14 cellular contexts compared by ENCODE assay signal in the genomic region with DNA sequence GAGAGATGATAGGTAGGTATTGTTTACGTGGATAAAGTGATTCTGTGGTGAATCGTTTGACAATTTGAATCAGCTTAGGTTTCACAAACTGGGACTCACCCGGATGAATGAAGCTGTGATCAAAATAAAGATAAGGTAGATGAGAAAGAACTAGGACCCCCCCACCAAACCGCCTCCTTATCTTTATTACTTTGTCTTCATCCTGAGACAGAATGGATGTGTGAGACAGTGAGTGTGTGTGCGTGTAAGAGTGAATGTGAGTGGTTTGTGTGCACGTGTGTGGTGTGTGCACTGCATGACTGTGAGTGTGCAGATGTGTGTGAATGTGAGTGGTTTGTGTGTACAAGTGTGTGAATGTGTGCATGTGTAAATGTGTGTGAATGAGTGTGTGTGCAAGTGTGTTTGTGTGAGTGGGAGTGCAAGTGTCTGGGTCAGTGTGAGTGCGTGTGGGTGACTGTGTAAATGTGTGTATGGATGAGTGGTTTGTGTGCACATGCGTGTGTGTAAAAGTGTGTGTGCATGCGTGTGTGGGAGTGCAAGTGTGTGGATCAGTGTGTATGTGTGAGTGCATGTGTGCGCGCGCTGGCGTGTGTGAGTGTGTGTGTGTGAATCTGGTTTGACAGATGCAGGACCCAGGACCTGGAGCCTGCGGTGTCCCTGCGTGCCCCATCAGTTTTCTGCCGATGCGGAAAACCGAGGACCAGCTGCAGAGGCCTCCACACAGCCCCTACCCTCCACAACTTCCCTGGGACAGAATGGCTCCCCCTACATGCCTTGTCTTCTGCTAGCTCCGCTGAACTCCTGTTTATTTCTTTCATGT. TPM values are rescaled to one million over a fixed set of nuclear protein-coding genes. Genes with fewer than 3 reads are reported as not detected.
A peak's percentile ranks its signal among the peaks of the same experiment; 100 is the strongest.
DNase-seq lines count a peak whose midpoint lies in the region; ATAC-seq, FAIRE-seq and TF ChIP-seq lines count a peak whose summit lies in the region.
"Had no signal": no experiment of that assay in that cellular context is flagged by ENCODE, and none has a peak within 500 bp of the region (broad histone marks: within the 10 kb centered on the region; RNA-seq: fewer than 3 reads in every experiment).

No MANE protein-coding gene starts in this region.

- H3K27me3 ChIP-seq in AG04450 (ENCODE audit: control insufficient read depth, insufficient read depth, low read length) (no peaks in the 10 kb centered on the region), endothelial cell of umbilical vein (ENCODE audit: control insufficient read depth in 2 of 2, insufficient read depth in 2 of 2, low read length in 2 of 2) (no peaks in the 10 kb centered on the region)
- no peaks in the 10 kb centered on the region for H3K27me3 ChIP-seq in CD4-positive, alpha-beta memory T cell (ENCODE audit: insufficient read depth, low read length)

- dilution Hi-C loops in endothelial cell of umbilical vein (cut with MboI; ENCODE audit: extremely low pct_ligation_motif_present, low sequenced_read_pairs) = no loop called here

- H3K4me1 ChIP-seq in CD4-positive, alpha-beta memory T cell (ENCODE audit: insufficient read depth, low read length) = peaks cover 43% of the 10 kb centered on the region
- H3K4me1 ChIP-seq in endothelial cell of umbilical vein (ENCODE audit: control insufficient read depth, extremely low read depth, insufficient read depth, low read length) = peaks cover 34% of the 10 kb centered on the region
- H3K4me1 ChIP-seq: HAP-1 had no signal

- H3K9me3 ChIP-seq in AG04450 (ENCODE audit: control insufficient read depth, insufficient read depth, low read length) = no peaks in the 10 kb centered on the region; the same call in 1 of the 2 replicates
- H3K9me3 ChIP-seq in CD4-positive, alpha-beta memory T cell (ENCODE audit: control insufficient read depth in 1 of 2, low read length in 2 of 2) = no peaks in the 10 kb centered on the region
- no peaks in the 10 kb centered on the region for H3K9me3 ChIP-seq in endothelial cell of umbilical vein (replicated peaks; ENCODE audit: control insufficient read depth, insufficient read depth, low read length)
- H3K9me3 ChIP-seq: HAP-1, mucosa of descending colon had no signal

- no peaks in the 10 kb centered on the region for H4K20me1 ChIP-seq in endothelial cell of umbilical vein (replicated peaks; ENCODE audit: control insufficient read depth, extremely low read depth, insufficient read depth, low read length)

- ATAC-seq in WTC11 (no peak), GM21367 (IDR thresholded peaks at IDR 0.05; ENCODE audit: unreplicated experiment) (no peak), GM19452 (IDR thresholded peaks at IDR 0.05; ENCODE audit: unreplicated experiment) (no peak)
- ATAC-seq: sciatic nerve had no signal

- H3K36me3 ChIP-seq in CD4-positive, alpha-beta memory T cell (ENCODE audit: insufficient read depth, low read length) = peaks cover 5% of the 10 kb centered on the region
- peaks cover 0 to 5% of the 10 kb centered on the region in 2 experiments for H3K36me3 ChIP-seq in endothelial cell of umbilical vein (ENCODE audit: control insufficient read depth in 2 of 2, extremely low read depth in 1 of 2, insufficient read depth in 2 of 2, low read length in 2 of 2)
- H3K36me3 ChIP-seq: HAP-1 had no signal

- peaks cover 28 to 45% (median 35%) of the 10 kb centered on the region in 4 donors for H3K4me1 Mint-ChIP-seq in CD4-positive, alpha-beta memory T cell
- peaks cover 10% of the 10 kb centered on the region for H3K4me1 Mint-ChIP-seq in WTC11

- H3K9me1 ChIP-seq in endothelial cell of umbilical vein (replicated peaks; ENCODE audit: control insufficient read depth, extremely low read depth, insufficient read depth, low read length) = no peaks in the 10 kb centered on the region

- H3K27ac Mint-ChIP-seq in CD4-positive, alpha-beta memory T cell = peak overlapping the region; percentile 10 to 87 (median 67)
- H3K27ac Mint-ChIP-seq in WTC11 = peak overlapping the region; percentile 57

- no peak for DNase-seq in AG04450 (ENCODE audit: low read depth, low spot score)
- DNase-seq in CD4-positive, alpha-beta memory T cell = peak; percentile 43 to 73 (median 50)
- no peak for DNase-seq in WTC11 (ENCODE audit: low spot score)
- no peak for DNase-seq in endothelial cell of umbilical vein (ENCODE audit: low read depth, low spot score)
- no peak for DNase-seq in NCI-H526 treated with DMSO at 0.1 percent for 48 hours (lab: John Stamatoyannopoulos, UW)
- no peak for DNase-seq in T1000 (lab: John Stamatoyannopoulos, UW)
- DNase-seq: COR-L47, mucosa of descending colon had no signal

- BruUV-seq in endothelial cell of umbilical vein (replicated peaks; lab: Mats Ljungman, UMichigan) = no TSS peak

- peak overlapping the region in 2 of 8 donors; percentile 4 to 53 for H3K4me3 Mint-ChIP-seq in CD4-positive, alpha-beta memory T cell
- H3K4me3 Mint-ChIP-seq in WTC11 = no peak overlapping the region

- no peak overlapping the region for H3K4me2 ChIP-seq in endothelial cell of umbilical vein (ENCODE audit: insufficient read depth, low read length)

- H3K79me2 ChIP-seq in endothelial cell of umbilical vein (ENCODE audit: control insufficient read depth, insufficient read depth, low read length) = no peaks in the 10 kb centered on the region

- CTCF ChIA-PET in AG04450 (lab: Charles Lee) (no interaction called here), WTC11 (lab: Charles Lee) (interaction anchor here (1.1 to 1.4 kb wide), 3 partner anchors 39 to 131 kb away, joined by 3 to 4 read pairs (median 3); a partner anchor contains a TSS), endothelial cell of umbilical vein (lab: Charles Lee) (interaction anchor here (1.2 to 3.5 kb wide), 2 partner anchors 11 to 30 kb away, joined by 4 to 12 read pairs; a partner anchor contains a TSS)
- CTCF ChIA-PET in CD4-positive, alpha-beta memory T cell (lab: Charles Lee; ENCODE audit: partially characterized antibody) = interaction anchor here (1.1 to 5.7 kb wide), 5 partner anchors 11 to 131 kb away, joined by 3 to 43 read pairs (median 4); a partner anchor contains a TSS

- TF ChIP-seq POLR2A in endothelial cell of umbilical vein (IDR thresholded peaks at IDR 0.05; ENCODE audit: low read depth, low read length) = no peak

- H3K9ac ChIP-seq in endothelial cell of umbilical vein (replicated peaks; ENCODE audit: extremely low read depth, insufficient read depth, low read length) = no peak overlapping the region

- H3K4me3 ChIP-seq in AG04450 (ENCODE audit: low read depth, low read length) (no peak overlapping the region), endothelial cell of umbilical vein (replicated peaks in 1 of 3; ENCODE audit: insufficient read depth in 1 of 3, low read depth in 1 of 3, low read length in 3 of 3) (no peak overlapping the region)
- no peak overlapping the region for H3K4me3 ChIP-seq in CD4-positive, alpha-beta memory T cell (ENCODE audit: low read length in 2 of 2)
- H3K4me3 ChIP-seq: HAP-1, mucosa of descending colon had no signal

- POLR2A ChIA-PET in AG04450 (lab: Yijun Ruan, JAX) = interaction anchor here (0.6 kb wide), 1 partner anchor 51 kb away, joined by 3 read pairs; a partner anchor contains a TSS
- POLR2A ChIA-PET in CD4-positive, alpha-beta memory T cell (lab: Charles Lee; ENCODE audit: partially characterized antibody) = interaction anchor here (0.6 to 2.1 kb wide), 7 partner anchors 8 to 200 kb away, joined by 3 to 9 read pairs (median 5); a partner anchor contains a TSS
- POLR2A ChIA-PET in WTC11 (lab: Charles Lee) = interaction anchor here (0.6 to 1.1 kb wide), 2 partner anchors 11 to 19 kb away, joined by 3 read pairs; a partner anchor contains a TSS
- POLR2A ChIA-PET in endothelial cell of umbilical vein (lab: Charles Lee) = no interaction called here

- no peaks in the 10 kb centered on the region for H3K27me3 Mint-ChIP-seq in CD4-positive, alpha-beta memory T cell
- H3K27me3 Mint-ChIP-seq in WTC11 (ENCODE audit: low read depth) = no peaks in the 10 kb centered on the region

- H3K36me3 Mint-ChIP-seq in CD4-positive, alpha-beta memory T cell = peaks cover 1 to 3% of the 10 kb centered on the region in 2 donors
- no peaks in the 10 kb centered on the region for H3K36me3 Mint-ChIP-seq in WTC11

- no peaks in the 10 kb centered on the region for H3K9me3 Mint-ChIP-seq in CD4-positive, alpha-beta memory T cell
- no peaks in the 10 kb centered on the region for H3K9me3 Mint-ChIP-seq in WTC11

- intact Hi-C loops in CD4-positive, alpha-beta memory T cell (cut with micrococcal nuclease) = loop anchor here (5.0 kb wide), 1 partner anchor 64 kb away; a partner anchor contains a TSS
- intact Hi-C loops in endothelial cell of umbilical vein (cut with micrococcal nuclease) = loop anchor here (5.0 kb wide), 1 partner anchor 274 kb away; no protein-coding TSS in a partner anchor

- TF ChIP-seq CTCF in AG04450 (IDR thresholded peaks at IDR 0.05; ENCODE audit: low read depth, low read length) (peak; percentile 1; the same call in 1 of the 2 replicates), WTC11 (IDR thresholded peaks at IDR 0.05) (no peak), endothelial cell of umbilical vein (IDR thresholded peaks at IDR 0.05; ENCODE audit: extremely low read depth in 1 of 2, insufficient read depth in 1 of 2, low read depth in 1 of 2, low read length in 2 of 2) (no peak)

- FAIRE-seq in endothelial cell of umbilical vein (lab: Jason Lieb, UNC) = no peak
- FAIRE-seq: astrocyte, RCC 7860 had no signal

- no peak overlapping the region for H2AFZ ChIP-seq in endothelial cell of umbilical vein (ENCODE audit: low read depth, low read length)

- H3K27ac ChIP-seq in AG04450 (ENCODE audit: low read depth, low read length) (no peak overlapping the region), endothelial cell of umbilical vein (ENCODE audit: insufficient read depth, low read depth, low read length) (no peak overlapping the region)
- no peak overlapping the region for H3K27ac ChIP-seq in CD4-positive, alpha-beta memory T cell (ENCODE audit: low read depth, low read length)

RNA-seq across cellular contexts. Expression of a gene that starts 11.4 kb away (rescaled TPM):
- polyA plus RNA-seq in AG04450 (2011; rRNA removed) (17.2 and 34.2 TPM in 2 replicates), endothelial cell of umbilical vein (338 and 355 TPM in 2 replicates)
- 29.1 and 34.5 TPM in 2 replicates for polyA minus RNA-seq in AG04450 (2011; rRNA and poly(A)+ RNA removed)
- total RNA-seq in CD4-positive, alpha-beta memory T cell = 10 to 100 TPM; 13.7 to 13.8 TPM
- 1 to 10 TPM; 2.0 to 4.2 TPM for polyA plus RNA-seq in CD4-positive, alpha-beta memory T cell
- total RNA-seq in WTC11 (2021) (3.7 to 4.4 TPM (median 4.2 TPM) in 3 replicates), endothelial cell of umbilical vein (688 and 728 TPM in 2 replicates)
- polyA plus RNA-seq in endothelial cell of umbilical vein (2011; cell fraction: cytosol; rRNA removed) = 321 and 356 TPM in 2 replicates
- 246 and 249 TPM in 2 replicates for polyA plus RNA-seq in endothelial cell of umbilical vein (2011; cell fraction: nucleus; rRNA removed)
- 646 and 659 TPM in 2 replicates for polyA plus RNA-seq in endothelial cell of umbilical vein (2012)
- 275 and 289 TPM in 2 replicates for polyA minus RNA-seq in endothelial cell of umbilical vein
- 28.9 TPM for polyA minus RNA-seq in endothelial cell of umbilical vein (2011; cell fraction: cytosol; rRNA and poly(A)+ RNA removed)
- 123 and 127 TPM in 2 replicates for polyA minus RNA-seq in endothelial cell of umbilical vein (2011; cell fraction: nucleus; rRNA and poly(A)+ RNA removed)

RNA-seq across cellular contexts. Expression of a gene that starts 11.6 kb away (rescaled TPM):
- polyA plus RNA-seq in AG04450 (2011; rRNA removed) = 75.9 and 93.9 TPM in 2 replicates
- 24.9 and 43.3 TPM in 2 replicates for polyA minus RNA-seq in AG04450 (2011; rRNA and poly(A)+ RNA removed)
- total RNA-seq in CD4-positive, alpha-beta memory T cell = 10 to 100 TPM; 58.1 to 62.7 TPM
- polyA plus RNA-seq in CD4-positive, alpha-beta memory T cell = under 1 TPM in 1 of 2 donors, not detected in 1; 0.53 TPM
- 27.5 to 34.9 TPM (median 34.4 TPM) in 3 replicates for total RNA-seq in WTC11 (2021)
- 113 and 115 TPM in 2 replicates for total RNA-seq in endothelial cell of umbilical vein
- 148 and 157 TPM in 2 replicates for polyA plus RNA-seq in endothelial cell of umbilical vein
- polyA plus RNA-seq in endothelial cell of umbilical vein (2011; cell fraction: cytosol; rRNA removed) = 189 and 191 TPM in 2 replicates
- 108 and 134 TPM in 2 replicates for polyA plus RNA-seq in endothelial cell of umbilical vein (2011; cell fraction: nucleus; rRNA removed)
- 173 and 181 TPM in 2 replicates for polyA plus RNA-seq in endothelial cell of umbilical vein (2012)
- 33.5 and 35.7 TPM in 2 replicates for polyA minus RNA-seq in endothelial cell of umbilical vein
- polyA minus RNA-seq in endothelial cell of umbilical vein (2011; cell fraction: cytosol; rRNA and poly(A)+ RNA removed) = 36.3 TPM
- polyA minus RNA-seq in endothelial cell of umbilical vein (2011; cell fraction: nucleus; rRNA and poly(A)+ RNA removed) = 5.2 TPM in 2 replicates

RNA-seq across cellular contexts. Expression of a gene that starts 33.5 kb away (rescaled TPM):
- polyA plus RNA-seq in AG04450 (2011; rRNA removed) = 40.6 and 58.2 TPM in 2 replicates
- 47.7 and 59.0 TPM in 2 replicates for polyA minus RNA-seq in AG04450 (2011; rRNA and poly(A)+ RNA removed)
- total RNA-seq in CD4-positive, alpha-beta memory T cell = 100 to 1,000 TPM; 125 to 127 TPM
- 10 to 100 TPM; 45.2 to 45.6 TPM for polyA plus RNA-seq in CD4-positive, alpha-beta memory T cell
- 45.1 to 47.5 TPM (median 45.3 TPM) in 3 replicates for total RNA-seq in WTC11 (2021)
- 43.0 and 43.5 TPM in 2 replicates for total RNA-seq in endothelial cell of umbilical vein
- polyA plus RNA-seq in endothelial cell of umbilical vein = 78.9 and 93.6 TPM in 2 replicates
- polyA plus RNA-seq in endothelial cell of umbilical vein (2011; cell fraction: cytosol; rRNA removed) = 43.5 and 55.9 TPM in 2 replicates
- 78.4 and 100.0 TPM in 2 replicates for polyA plus RNA-seq in endothelial cell of umbilical vein (2011; cell fraction: nucleus; rRNA removed)
- 27.3 and 41.2 TPM in 2 replicates for polyA plus RNA-seq in endothelial cell of umbilical vein (2012)
- 50.1 and 50.4 TPM in 2 replicates for polyA minus RNA-seq in endothelial cell of umbilical vein
- 17.7 TPM for polyA minus RNA-seq in endothelial cell of umbilical vein (2011; cell fraction: cytosol; rRNA and poly(A)+ RNA removed)
- polyA minus RNA-seq in endothelial cell of umbilical vein (2011; cell fraction: nucleus; rRNA and poly(A)+ RNA removed) = 20.0 and 24.0 TPM in 2 replicates

RNA-seq across cellular contexts. Expression of a gene that starts 51.0 kb away (rescaled TPM):
- polyA plus RNA-seq in AG04450 (2011; rRNA removed) = 15.0 and 24.3 TPM in 2 replicates
- polyA minus RNA-seq in AG04450 (2011; rRNA and poly(A)+ RNA removed) = 19.2 and 23.6 TPM in 2 replicates
- 10 to 100 TPM; 35.7 to 38.1 TPM for total RNA-seq in CD4-positive, alpha-beta memory T cell
- 10 to 100 TPM; 10.2 to 18.5 TPM for polyA plus RNA-seq in CD4-positive, alpha-beta memory T cell
- 25.1 to 25.7 TPM (median 25.4 TPM) in 3 replicates for total RNA-seq in WTC11 (2021)
- 38.1 and 45.9 TPM in 2 replicates for total RNA-seq in endothelial cell of umbilical vein
- polyA plus RNA-seq in endothelial cell of umbilical vein = 85.3 and 108 TPM in 2 replicates
- polyA plus RNA-seq in endothelial cell of umbilical vein (2011; cell fraction: cytosol; rRNA removed) = 44.2 and 64.3 TPM in 2 replicates
- 38.1 and 41.5 TPM in 2 replicates for polyA plus RNA-seq in endothelial cell of umbilical vein (2011; cell fraction: nucleus; rRNA removed)
- 39.9 and 49.4 TPM in 2 replicates for polyA plus RNA-seq in endothelial cell of umbilical vein (2012)
- polyA minus RNA-seq in endothelial cell of umbilical vein = 38.1 and 51.5 TPM in 2 replicates
- 129 TPM for polyA minus RNA-seq in endothelial cell of umbilical vein (2011; cell fraction: cytosol; rRNA and poly(A)+ RNA removed)
- polyA minus RNA-seq in endothelial cell of umbilical vein (2011; cell fraction: nucleus; rRNA and poly(A)+ RNA removed) = 19.7 and 26.7 TPM in 2 replicates

Comparison
In these comparisons a context has a peak if more than half of its experiments do, and no peak if none do; other contexts are left out.
1. DNase-seq: peak in CD4-positive, alpha-beta memory T cell (5 of 5); none in AG04450 (single experiment), WTC11 (single experiment), endothelial cell of umbilical vein (single experiment), NCI-H526 treated with DMSO at 0.1 percent for 48 hours (single experiment) and T1000 (single experiment).
2. RNA of a gene that starts 11.4 kb away (total RNA-seq): 688 to 728 TPM in endothelial cell of umbilical vein; 13.7 to 13.8 TPM in CD4-positive, alpha-beta memory T cell and 3.7 to 4.4 TPM in WTC11; every median in the first group is over 10 times any median in the second.